ENCODE assay signal across 9 cellular contexts in the genomic region with DNA sequence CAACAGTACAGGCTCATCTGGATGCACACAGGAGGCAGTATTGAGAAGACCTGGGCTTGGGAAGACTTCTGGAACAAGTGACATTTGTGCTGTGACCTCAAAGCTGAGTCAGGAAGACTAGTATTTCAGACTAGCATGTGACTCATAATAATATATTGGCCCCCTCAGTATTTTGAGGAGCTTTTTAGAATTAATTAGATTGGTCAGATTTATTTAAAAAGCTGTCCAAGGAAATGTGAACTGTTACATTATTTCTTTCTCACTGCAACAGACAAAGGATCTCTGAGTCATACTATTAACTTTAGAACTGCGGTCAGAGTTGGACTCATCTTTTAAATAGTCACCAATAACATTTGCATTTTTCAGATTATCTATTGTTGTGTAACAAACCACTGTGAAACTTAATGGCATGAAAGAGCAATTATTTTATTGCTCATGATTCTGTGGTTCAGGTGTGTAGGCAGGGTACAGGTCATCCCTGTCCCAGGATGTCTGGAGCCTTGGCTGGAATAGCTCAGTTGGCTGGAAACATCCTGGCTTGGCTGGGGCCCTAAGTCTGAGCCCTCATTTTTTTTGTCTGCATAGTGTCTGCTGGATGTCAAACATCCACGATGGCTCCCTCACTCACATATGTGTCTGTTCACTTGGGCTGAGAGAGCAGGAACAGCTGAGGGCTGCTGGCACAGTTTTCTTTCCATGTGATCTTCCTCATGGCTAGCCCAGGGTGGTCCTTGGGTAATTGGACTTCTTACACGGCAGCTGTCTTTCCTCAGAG. TPM values are rescaled to one million over a fixed set of nuclear protein-coding genes. Genes with fewer than 3 reads are reported as not detected.
DNase-seq lines count a peak whose midpoint lies in the region; ATAC-seq, FAIRE-seq and TF ChIP-seq lines count a peak whose summit lies in the region.
"Had no signal": no experiment of that assay in that cellular context is flagged by ENCODE, and none has a peak within 500 bp of the region (broad histone marks: within the 10 kb centered on the region; RNA-seq: fewer than 3 reads in every experiment).

No MANE protein-coding gene starts in this region.

- peak; percentile 15 for FAIRE-seq in endometrium (lab: Jason Lieb, UNC)
- FAIRE-seq in frontal cortex (lab: Jason Lieb, UNC) = no peak
- FAIRE-seq: colon had no signal

- peak overlapping the region; percentile 78 for H3K27ac ChIP-seq in psoas muscle

- ATAC-seq in GM21447 (IDR thresholded peaks at IDR 0.05; ENCODE audit: unreplicated experiment) = peak; percentile 83
- peak; percentile 86 for ATAC-seq in HG03558 (IDR thresholded peaks at IDR 0.05; ENCODE audit: extremely low read depth, unreplicated experiment)
- ATAC-seq in psoas muscle = peak; percentile 76 to 91 (median 86)

- no peaks in the 10 kb centered on the region for H3K27me3 Mint-ChIP-seq in Calu3 (ENCODE audit: unreplicated experiment)
- no peaks in the 10 kb centered on the region for H3K27me3 Mint-ChIP-seq in progenitor cell of endocrine pancreas

- H3K36me3 Mint-ChIP-seq in Calu3 (ENCODE audit: insufficient read depth, unreplicated experiment) (peaks cover 19% of the 10 kb centered on the region), progenitor cell of endocrine pancreas (ENCODE audit: insufficient read depth) (peaks cover 12% of the 10 kb centered on the region)

- TF ChIP-seq CTCF in Calu3 (IDR thresholded peaks at IDR 0.05; ENCODE audit: unreplicated experiment) = no peak
- no peak for TF ChIP-seq CTCF in psoas muscle (IDR thresholded peaks at IDR 0.05)
- TF ChIP-seq CTCF in progenitor cell of endocrine pancreas (IDR thresholded peaks at IDR 0.05; ENCODE audit: unreplicated experiment) = no peak

- DNase-seq in Calu3 (peak; percentile 6), psoas muscle (peak in 1 of 2 donors; percentile 21), frontal cortex (ENCODE audit: low spot score in 2 of 2) (no peak), progenitor cell of endocrine pancreas (ENCODE audit: low spot score, unreplicated experiment) (no peak), NCI-H2227 treated with DMSO at 0.1 percent for 48 hours (lab: John Stamatoyannopoulos, UW) (no peak)

- H3K4me1 ChIP-seq in psoas muscle = peaks cover 18% of the 10 kb centered on the region

- H3K27ac Mint-ChIP-seq in Calu3 (ENCODE audit: unreplicated experiment) (peak overlapping the region; percentile 45), progenitor cell of endocrine pancreas (no peak overlapping the region)

- CTCF ChIA-PET in Calu3 (lab: Charles Lee) = interaction anchor here (1.0 to 2.5 kb wide), 2 partner anchors 10 to 271 kb away, joined by 3 to 12 read pairs; no protein-coding TSS in a partner anchor

- H3K9me3 Mint-ChIP-seq in Calu3 (ENCODE audit: low read depth, unreplicated experiment) (no peaks in the 10 kb centered on the region), progenitor cell of endocrine pancreas (ENCODE audit: low read depth) (no peaks in the 10 kb centered on the region)

- intact Hi-C loops in Calu3 (cut with micrococcal nuclease; ENCODE audit: unreplicated experiment) (no loop called here), psoas muscle (cut with DNase I) (no loop called here)

- H3K9me3 ChIP-seq in psoas muscle = no peaks in the 10 kb centered on the region

- H3K4me1 Mint-ChIP-seq in Calu3 (ENCODE audit: low read depth, unreplicated experiment) = peaks cover 17% of the 10 kb centered on the region
- peaks cover 13% of the 10 kb centered on the region for H3K4me1 Mint-ChIP-seq in progenitor cell of endocrine pancreas (ENCODE audit: low read depth)

- peaks cover 2 to 20% of the 10 kb centered on the region in 2 donors for H3K36me3 ChIP-seq in psoas muscle (ENCODE audit: insufficient read depth in 1 of 2, low read depth in 1 of 2)

- no peaks in the 10 kb centered on the region for H3K27me3 ChIP-seq in psoas muscle (ENCODE audit: insufficient read depth in 3 of 3, low read length in 2 of 3)

- H3K4me3 ChIP-seq in psoas muscle = no peak overlapping the region

- 31 to 46% (median 31%) methylated on average over 3 of the region's 3 CpGs for WGBS in psoas muscle, 3 donors

- BruUV-seq in Calu3 (replicated peaks; lab: Mats Ljungman, UMichigan) = no TSS peak

- H3K4me3 Mint-ChIP-seq in Calu3 (ENCODE audit: low read depth, unreplicated experiment) (no peak overlapping the region), progenitor cell of endocrine pancreas (ENCODE audit: low read depth) (no peak overlapping the region)

RNA-seq across cellular contexts. Expression of gene MAP3K4, which starts 46.8 kb away (rescaled TPM):
- total RNA-seq in Calu3 (2022) (62.2 and 71.7 TPM in 2 replicates), psoas muscle (10 to 100 TPM; 17.8 to 45.8 (median 19.6) TPM), frontal cortex (32.2 TPM), progenitor cell of endocrine pancreas (68.1 and 68.4 TPM in 2 replicates)
- 10 to 100 TPM; 13.5 to 20.3 (median 19.4) TPM for polyA plus RNA-seq in psoas muscle
